ENCODE assay signal across 10 cellular contexts in genomic region chr3:197083486-197083885, GRCh38. TPM values are rescaled to one million over a fixed set of nuclear protein-coding genes. Genes with fewer than 3 reads are reported as not detected.
DNase-seq lines count a peak whose midpoint lies in the region; ATAC-seq and TF ChIP-seq lines count a peak whose summit lies in the region.
"Had no signal": no experiment of that assay in that cellular context is flagged by ENCODE, and none has a peak within 500 bp of the region (broad histone marks: within the 10 kb centered on the region; RNA-seq: fewer than 3 reads in every experiment).

No MANE protein-coding gene starts in this region.

- no peak for ATAC-seq in stimulated activated memory B cell treated with anti-CD40 and anti-IgM and Interleukin-4, amounts not matched to agents 10 μg/mL and 1 μg/mL and 100 μg/mL, for 72 hours
- no peak for ATAC-seq in HG03045 (IDR thresholded peaks at IDR 0.05; ENCODE audit: unreplicated experiment)
- ATAC-seq: activated CD8-positive, alpha-beta memory T cell treated with anti-CD3 and anti-CD28 coated beads, Interleukin-2, amount 10 ng/mL, durations not matched to agents 7 days and 5 days had no signal

- H3K4me3 Mint-ChIP-seq in Calu3 (ENCODE audit: low read depth, unreplicated experiment), result no peak overlapping the region
- no peak overlapping the region for H3K4me3 Mint-ChIP-seq in stimulated activated memory B cell treated with anti-CD40 and anti-IgM and Interleukin-4, amounts not matched to agents 10 μg/mL and 1 μg/mL and 100 μg/mL, for 72 hours
- H3K4me3 Mint-ChIP-seq: activated CD8-positive, alpha-beta memory T cell treated with anti-CD3 and anti-CD28 coated beads, Interleukin-2, amount 10 ng/mL, durations not matched to agents 7 days and 5 days had no signal

- H3K36me3 Mint-ChIP-seq in Calu3 (ENCODE audit: insufficient read depth, unreplicated experiment), result peaks cover 5% of the 10 kb centered on the region
- peaks cover 52% of the 10 kb centered on the region for H3K36me3 Mint-ChIP-seq in stimulated activated memory B cell treated with anti-CD40 and anti-IgM and Interleukin-4, amounts not matched to agents 10 μg/mL and 1 μg/mL and 100 μg/mL, for 72 hours

- H3K27me3 Mint-ChIP-seq in Calu3 (ENCODE audit: unreplicated experiment), result no peaks in the 10 kb centered on the region
- no peaks in the 10 kb centered on the region for H3K27me3 Mint-ChIP-seq in stimulated activated memory B cell treated with anti-CD40 and anti-IgM and Interleukin-4, amounts not matched to agents 10 μg/mL and 1 μg/mL and 100 μg/mL, for 72 hours
- H3K27me3 Mint-ChIP-seq: activated CD8-positive, alpha-beta memory T cell treated with anti-CD3 and anti-CD28 coated beads, Interleukin-2, amount 10 ng/mL, durations not matched to agents 7 days and 5 days had no signal

- no peaks in the 10 kb centered on the region for H3K4me1 Mint-ChIP-seq in Calu3 (ENCODE audit: low read depth, unreplicated experiment)
- peaks cover 8% of the 10 kb centered on the region for H3K4me1 Mint-ChIP-seq in stimulated activated memory B cell treated with anti-CD40 and anti-IgM and Interleukin-4, amounts not matched to agents 10 μg/mL and 1 μg/mL and 100 μg/mL, for 72 hours

- intact Hi-C loops in Calu3 (cut with micrococcal nuclease; ENCODE audit: unreplicated experiment), result no loop called here

- BruUV-seq in Calu3 (replicated peaks; lab: Mats Ljungman, UMichigan), result no TSS peak

- TF ChIP-seq CTCF in retinal pigment epithelial cell (conservative IDR thresholded peaks at IDR 0.05; ENCODE audit: low read depth, low read length), result no peak
- no peak for TF ChIP-seq CTCF in Calu3 (IDR thresholded peaks at IDR 0.05; ENCODE audit: unreplicated experiment)

- no peak overlapping the region for H3K27ac Mint-ChIP-seq in Calu3 (ENCODE audit: unreplicated experiment)
- H3K27ac Mint-ChIP-seq in stimulated activated memory B cell treated with anti-CD40 and anti-IgM and Interleukin-4, amounts not matched to agents 10 μg/mL and 1 μg/mL and 100 μg/mL, for 72 hours, result no peak overlapping the region
- H3K27ac Mint-ChIP-seq: activated CD8-positive, alpha-beta memory T cell treated with anti-CD3 and anti-CD28 coated beads, Interleukin-2, amount 10 ng/mL, durations not matched to agents 7 days and 5 days had no signal

- DNase-seq in NCI-H345 (lab: John Stamatoyannopoulos, UW) (peak; percentile 3), NCI-H345 treated with DMSO at 0.1 percent for 48 hours (lab: John Stamatoyannopoulos, UW; ENCODE audit: unreplicated experiment) (no peak), NCI-H524 (lab: John Stamatoyannopoulos, UW) (peak; percentile 50 to 68), dedifferentiated amniotic fluid mesenchymal stem cell (ENCODE audit: extremely low spot score) (peak; percentile 21), retinal pigment epithelial cell (ENCODE audit: low read depth) (peak; percentile 4), Calu3 (no peak)
- DNase-seq: activated CD8-positive, alpha-beta memory T cell treated with anti-CD3 and anti-CD28 coated beads, Interleukin-2, amount 10 ng/mL, durations not matched to agents 7 days and 5 days had no signal

- no peaks in the 10 kb centered on the region for H3K9me3 Mint-ChIP-seq in Calu3 (ENCODE audit: low read depth, unreplicated experiment)
- no peaks in the 10 kb centered on the region for H3K9me3 Mint-ChIP-seq in stimulated activated memory B cell treated with anti-CD40 and anti-IgM and Interleukin-4, amounts not matched to agents 10 μg/mL and 1 μg/mL and 100 μg/mL, for 72 hours

- CTCF ChIA-PET in Calu3 (lab: Charles Lee), result interaction anchor here (0.6 kb wide), 2 partner anchors 9 to 146 kb away, joined by 3 to 9 read pairs; no protein-coding TSS in a partner anchor

- no peak overlapping the region for H3K4me3 ChIP-seq in retinal pigment epithelial cell (ENCODE audit: low read length)
- H3K4me3 ChIP-seq: BLaER1 had no signal

RNA-seq across cellular contexts. Expression of gene MELTF, which starts 53.9 kb away (rescaled TPM):
- total RNA-seq in Calu3 (2022), result 29.8 and 39.0 TPM in 2 replicates

Comparison
In these comparisons a context has a peak if more than half of its experiments do, and no peak if none do; other contexts are left out.
1. DNase-seq: peak in NCI-H345 (single experiment), NCI-H524 (2 of 2), dedifferentiated amniotic fluid mesenchymal stem cell (single experiment) and retinal pigment epithelial cell (single experiment); none in NCI-H345 treated with DMSO at 0.1 percent for 48 hours (single experiment) and Calu3 (single experiment).